Comparison of ENCODE assay signal across 2 cellular contexts in the genomic region with DNA sequence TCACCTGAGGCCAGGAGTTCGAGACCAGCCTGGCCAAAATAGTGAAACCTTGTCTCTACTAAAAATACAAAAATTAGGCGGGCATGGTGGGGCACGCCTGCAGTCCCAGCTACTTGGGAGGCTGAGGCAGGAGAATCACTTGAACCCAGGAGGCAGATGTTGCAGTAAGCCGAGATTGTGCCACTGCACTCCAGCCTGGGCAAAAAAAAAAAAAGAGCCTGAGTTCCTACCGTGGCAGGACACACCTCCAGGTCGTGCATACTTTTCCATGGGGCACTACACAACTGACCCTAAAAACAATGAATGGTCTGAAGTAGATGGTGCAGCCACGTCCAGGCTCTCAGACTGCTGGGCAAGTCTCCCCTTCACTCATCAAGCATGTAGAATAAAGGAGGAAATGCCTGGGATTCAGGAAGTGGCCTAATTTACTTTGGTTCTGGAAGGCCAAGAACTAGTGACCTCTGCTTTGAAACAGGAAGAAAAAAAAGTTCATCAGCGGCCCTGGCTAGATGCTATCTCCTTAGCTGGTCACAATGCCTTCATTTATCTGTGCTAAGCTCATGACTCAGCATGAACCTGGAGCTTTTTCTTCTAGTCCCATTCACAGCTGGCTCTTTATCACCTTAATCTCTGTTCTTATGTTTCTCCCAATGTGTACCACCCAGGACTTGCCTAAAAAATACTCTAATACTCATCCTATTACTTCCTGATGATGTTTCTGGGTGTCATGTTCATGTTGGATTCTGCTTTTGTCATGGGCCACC.
TF ChIP-seq lines count a peak whose summit lies in the region.

No MANE protein-coding gene starts in this region.

TF ChIP-seq in K562, 482 proteins besides CTCF, POLR2A, EP300 and RAD21 (continued from another document and continues in another):
- TF ChIP-seq ZNF232 (CRISPR knock-in tag; IDR thresholded peaks at IDR 0.05) (no peak), TSHZ1 (CRISPR knock-in tag; IDR thresholded peaks at IDR 0.05) (no peak), ZNF311 (CRISPR knock-in tag; IDR thresholded peaks at IDR 0.05) (no peak), ZNF398 (CRISPR knock-in tag; IDR thresholded peaks at IDR 0.05) (no peak), BCL6 (CRISPR knock-in tag; IDR thresholded peaks at IDR 0.05) (no peak), ELF4 (CRISPR knock-in tag; IDR thresholded peaks at IDR 0.05) (no peak), SNAPC5 (CRISPR knock-in tag; IDR thresholded peaks at IDR 0.05) (no peak), PCBP1 (IDR thresholded peaks at IDR 0.05; ENCODE audit: low read depth, low read length, poor library complexity, severe bottlenecking) (no peak), HMGN3 (IDR thresholded peaks at IDR 0.05; ENCODE audit: borderline replicate concordance, extremely low read depth, insufficient read length, low read depth, low read length) (no peak), ZNF133 (CRISPR knock-in tag; IDR thresholded peaks at IDR 0.05) (no peak), ZNF449 (CRISPR knock-in tag; IDR thresholded peaks at IDR 0.05) (no peak), BACH1 (tag; IDR thresholded peaks at IDR 0.05) (peak; percentile 84; the same call in 1 of the 2 replicates)
- TF ChIP-seq, protein P1, sequence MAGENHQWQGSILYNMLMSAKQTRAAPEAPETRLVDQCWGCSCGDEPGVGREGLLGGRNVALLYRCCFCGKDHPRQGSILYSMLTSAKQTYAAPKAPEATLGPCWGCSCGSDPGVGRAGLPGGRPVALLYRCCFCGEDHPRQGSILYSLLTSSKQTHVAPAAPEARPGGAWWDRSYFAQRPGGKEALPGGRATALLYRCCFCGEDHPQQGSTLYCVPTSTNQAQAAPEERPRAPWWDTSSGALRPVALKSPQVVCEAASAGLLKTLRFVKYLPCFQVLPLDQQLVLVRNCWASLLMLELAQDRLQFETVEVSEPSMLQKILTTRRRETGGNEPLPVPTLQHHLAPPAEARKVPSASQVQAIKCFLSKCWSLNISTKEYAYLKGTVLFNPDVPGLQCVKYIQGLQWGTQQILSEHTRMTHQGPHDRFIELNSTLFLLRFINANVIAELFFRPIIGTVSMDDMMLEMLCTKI (IDR thresholded peaks at IDR 0.05; ENCODE audit: partially characterized antibody): no peak

TF ChIP-seq in HepG2, 621 proteins besides CTCF, POLR2A, EP300 and RAD21 (continued from another document and continues in another):
- TF ChIP-seq, protein P2, sequence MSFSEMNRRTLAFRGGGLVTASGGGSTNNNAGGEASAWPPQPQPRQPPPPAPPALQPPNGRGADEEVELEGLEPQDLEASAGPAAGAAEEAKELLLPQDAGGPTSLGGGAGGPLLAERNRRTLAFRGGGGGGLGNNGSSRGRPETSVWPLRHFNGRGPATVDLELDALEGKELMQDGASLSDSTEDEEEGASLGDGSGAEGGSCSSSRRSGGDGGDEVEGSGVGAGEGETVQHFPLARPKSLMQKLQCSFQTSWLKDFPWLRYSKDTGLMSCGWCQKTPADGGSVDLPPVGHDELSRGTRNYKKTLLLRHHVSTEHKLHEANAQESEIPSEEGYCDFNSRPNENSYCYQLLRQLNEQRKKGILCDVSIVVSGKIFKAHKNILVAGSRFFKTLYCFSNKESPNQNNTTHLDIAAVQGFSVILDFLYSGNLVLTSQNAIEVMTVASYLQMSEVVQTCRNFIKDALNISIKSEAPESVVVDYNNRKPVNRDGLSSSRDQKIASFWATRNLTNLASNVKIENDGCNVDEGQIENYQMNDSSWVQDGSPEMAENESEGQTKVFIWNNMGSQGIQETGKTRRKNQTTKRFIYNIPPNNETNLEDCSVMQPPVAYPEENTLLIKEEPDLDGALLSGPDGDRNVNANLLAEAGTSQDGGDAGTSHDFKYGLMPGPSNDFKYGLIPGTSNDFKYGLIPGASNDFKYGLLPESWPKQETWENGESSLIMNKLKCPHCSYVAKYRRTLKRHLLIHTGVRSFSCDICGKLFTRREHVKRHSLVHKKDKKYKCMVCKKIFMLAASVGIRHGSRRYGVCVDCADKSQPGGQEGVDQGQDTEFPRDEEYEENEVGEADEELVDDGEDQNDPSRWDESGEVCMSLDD (CRISPR knock-in tag; IDR thresholded peaks at IDR 0.05; ENCODE audit: borderline replicate concordance): peak; percentile 16; the same call in 1 of the 2 replicates
- peak; percentile 59; the same call in 1 of the 2 replicates for TF ChIP-seq ZNF709 (CRISPR knock-in tag; IDR thresholded peaks at IDR 0.05)
- peak; percentile 93; the same call in 1 of the 2 replicates for TF ChIP-seq TARDBP (CRISPR knock-in tag; IDR thresholded peaks at IDR 0.05)
- no peak for TF ChIP-seq ZSCAN25 (CRISPR knock-in tag; IDR thresholded peaks at IDR 0.05)
- TF ChIP-seq GATA4 (IDR thresholded peaks at IDR 0.05; ENCODE audit: borderline replicate concordance, low read depth): peak; percentile 91; the same call in 1 of the 2 replicates
- TF ChIP-seq ZNF83 (CRISPR knock-in tag; IDR thresholded peaks at IDR 0.05; ENCODE audit: borderline replicate concordance): no peak
- TF ChIP-seq NFYC (CRISPR knock-in tag; IDR thresholded peaks at IDR 0.05): no peak
- 0 out of 2 replicates have a peak, but pooled peaks have one; percentile 32 for TF ChIP-seq DNMT1 (CRISPR knock-in tag; IDR thresholded peaks at IDR 0.05)
- peak; percentile 40; the same call in 1 of the 2 replicates for TF ChIP-seq KDM5A (IDR thresholded peaks at IDR 0.05; ENCODE audit: borderline replicate concordance, low read length)
- 0 out of 2 replicates have a peak, but pooled peaks have one; percentile 55 for TF ChIP-seq ZNF468 (CRISPR knock-in tag; IDR thresholded peaks at IDR 0.05)
- TF ChIP-seq PPARG (CRISPR knock-in tag; conservative IDR thresholded peaks at IDR 0.05): peak; percentile 89
- peak; percentile 86; the same call in 1 of the 2 replicates for TF ChIP-seq THRA (CRISPR knock-in tag; IDR thresholded peaks at IDR 0.05; ENCODE audit: borderline replicate concordance)
- TF ChIP-seq, protein P3, sequence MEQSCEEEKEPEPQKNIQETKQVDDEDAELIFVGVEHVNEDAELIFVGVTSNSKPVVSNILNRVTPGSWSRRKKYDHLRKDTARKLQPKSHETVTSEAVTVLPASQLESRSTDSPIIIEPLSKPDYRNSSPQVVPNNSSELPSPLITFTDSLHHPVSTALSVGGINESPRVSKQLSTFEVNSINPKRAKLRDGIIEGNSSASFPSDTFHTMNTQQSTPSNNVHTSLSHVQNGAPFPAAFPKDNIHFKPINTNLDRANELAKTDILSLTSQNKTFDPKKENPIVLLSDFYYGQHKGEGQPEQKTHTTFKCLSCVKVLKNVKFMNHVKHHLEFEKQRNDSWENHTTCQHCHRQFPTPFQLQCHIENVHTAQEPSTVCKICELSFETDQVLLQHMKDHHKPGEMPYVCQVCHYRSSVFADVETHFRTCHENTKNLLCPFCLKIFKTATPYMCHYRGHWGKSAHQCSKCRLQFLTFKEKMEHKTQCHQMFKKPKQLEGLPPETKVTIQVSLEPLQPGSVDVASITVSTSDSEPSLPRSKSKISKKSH (CRISPR knock-in tag; IDR thresholded peaks at IDR 0.05; ENCODE audit: borderline replicate concordance): no peak
- TF ChIP-seq ZFP41 (CRISPR knock-in tag; IDR thresholded peaks at IDR 0.05; ENCODE audit: borderline replicate concordance): 0 out of 2 replicates have a peak, but pooled peaks have one; percentile 64
- TF ChIP-seq, protein P4, sequence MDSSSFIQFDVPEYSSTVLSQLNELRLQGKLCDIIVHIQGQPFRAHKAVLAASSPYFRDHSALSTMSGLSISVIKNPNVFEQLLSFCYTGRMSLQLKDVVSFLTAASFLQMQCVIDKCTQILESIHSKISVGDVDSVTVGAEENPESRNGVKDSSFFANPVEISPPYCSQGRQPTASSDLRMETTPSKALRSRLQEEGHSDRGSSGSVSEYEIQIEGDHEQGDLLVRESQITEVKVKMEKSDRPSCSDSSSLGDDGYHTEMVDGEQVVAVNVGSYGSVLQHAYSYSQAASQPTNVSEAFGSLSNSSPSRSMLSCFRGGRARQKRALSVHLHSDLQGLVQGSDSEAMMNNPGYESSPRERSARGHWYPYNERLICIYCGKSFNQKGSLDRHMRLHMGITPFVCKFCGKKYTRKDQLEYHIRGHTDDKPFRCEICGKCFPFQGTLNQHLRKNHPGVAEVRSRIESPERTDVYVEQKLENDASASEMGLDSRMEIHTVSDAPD (CRISPR knock-in tag; IDR thresholded peaks at IDR 0.05): peak; percentile 86
- TF ChIP-seq ZFY (CRISPR knock-in tag; IDR thresholded peaks at IDR 0.05): peak; percentile 67
- peak in 1 of 2 experiments; percentile 61 for TF ChIP-seq HMGXB4 (CRISPR knock-in tag; IDR thresholded peaks at IDR 0.05; ENCODE audit: borderline replicate concordance in 1 of 2, low read depth in 1 of 2)
- no peak for TF ChIP-seq RBM39 (IDR thresholded peaks at IDR 0.05; ENCODE audit: low read depth, low read length, poor library complexity, severe bottlenecking)
- peak in 1 of 2 experiments; percentile 73; a peak in 2 of 4 replicates for TF ChIP-seq REST (IDR thresholded peaks at IDR 0.05; ENCODE audit: borderline replicate concordance in 1 of 2, low read depth in 1 of 2, low read length in 2 of 2)
- peak; percentile 64; the same call in 1 of the 2 replicates for TF ChIP-seq WIZ (CRISPR knock-in tag; IDR thresholded peaks at IDR 0.05)
- 0 out of 2 replicates have a peak, but pooled peaks have one; percentile 42 for TF ChIP-seq GPN1 (CRISPR knock-in tag; IDR thresholded peaks at IDR 0.05; ENCODE audit: borderline replicate concordance)
- TF ChIP-seq ZNF550 (CRISPR knock-in tag; IDR thresholded peaks at IDR 0.05; ENCODE audit: borderline replicate concordance): peak; percentile 81; the same call in 1 of the 2 replicates
- TF ChIP-seq, protein P5, sequence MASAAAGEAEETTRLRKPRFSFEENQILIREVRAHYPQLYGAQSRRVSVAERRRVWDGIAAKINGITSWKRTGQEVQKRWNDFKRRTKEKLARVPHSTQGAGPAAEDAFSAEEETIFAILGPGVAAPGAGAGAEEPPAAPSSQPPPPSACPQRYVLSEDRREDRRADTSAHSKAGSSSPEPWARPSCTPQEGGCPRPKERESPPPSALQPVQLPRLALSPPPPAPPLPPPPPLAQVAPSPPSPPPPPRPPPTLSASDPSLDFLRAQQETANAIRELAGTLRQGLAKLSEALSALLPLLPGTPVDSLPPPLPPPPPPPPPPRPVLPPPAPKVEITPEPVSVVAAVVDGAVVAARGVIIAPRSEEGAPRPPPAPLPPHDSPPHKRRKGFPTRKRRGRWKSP (CRISPR knock-in tag; IDR thresholded peaks at IDR 0.05): no peak
- no peak for TF ChIP-seq ZBTB1 (CRISPR knock-in tag; IDR thresholded peaks at IDR 0.05; ENCODE audit: borderline replicate concordance)
- TF ChIP-seq TOE1 (CRISPR knock-in tag; IDR thresholded peaks at IDR 0.05): no peak
- peak; percentile 33; the same call in 1 of the 2 replicates for TF ChIP-seq YEATS4 (CRISPR knock-in tag; IDR thresholded peaks at IDR 0.05; ENCODE audit: borderline replicate concordance)
